ENCODE assay signal across 20 cellular contexts in the genomic region with DNA sequence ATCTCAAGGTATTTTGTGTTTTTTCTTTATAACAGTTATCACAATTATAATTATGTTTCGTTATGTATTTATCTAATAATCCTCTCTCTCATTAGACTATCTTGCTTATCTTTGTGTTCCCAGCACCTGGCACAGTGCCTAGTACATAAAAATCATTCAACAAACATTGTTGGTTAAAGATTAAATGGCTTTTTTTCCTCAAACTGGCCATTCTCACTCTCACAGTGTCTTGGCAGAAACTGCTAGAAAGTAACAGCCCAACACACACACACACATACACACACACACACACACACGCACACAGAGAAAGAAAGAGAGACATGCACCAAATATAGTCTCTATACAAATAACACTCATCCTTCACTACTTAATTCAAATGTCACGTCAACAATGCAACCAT. TPM values are rescaled to one million over a fixed set of nuclear protein-coding genes. Genes with fewer than 3 reads are reported as not detected.
"Had no signal": no experiment of that assay in that cellular context is flagged by ENCODE, and none has a peak within 500 bp of the region (broad histone marks: within the 10 kb centered on the region; RNA-seq: fewer than 3 reads in every experiment).

No MANE protein-coding gene starts in this region.

- H3K9me3 ChIP-seq: gastroesophageal sphincter, ovary, upper lobe of left lung had no signal

- H3K36me3 ChIP-seq: brain microvascular endothelial cell, gastroesophageal sphincter, ovary, upper lobe of left lung had no signal

- H3K4me1 ChIP-seq: gastroesophageal sphincter had no signal

- ATAC-seq: gastroesophageal sphincter had no signal

- H3K27ac ChIP-seq: brain microvascular endothelial cell, gastroesophageal sphincter, ovary had no signal

- H3K27me3 ChIP-seq: brain microvascular endothelial cell, gastroesophageal sphincter, ovary, upper lobe of left lung had no signal

- H3K4me3 ChIP-seq: gastroesophageal sphincter, ovary, upper lobe of left lung had no signal

- H3K4me3 Mint-ChIP-seq: activated CD4-positive, alpha-beta T cell treated with anti-CD3 and anti-CD28 coated beads, Interleukin-2, amount 10 ng/mL, durations not matched to agents 7 days and 5 days; activated naive CD8-positive, alpha-beta T cell treated with anti-CD3 and anti-CD28 coated beads for 36 hours; central memory CD8-positive, alpha-beta T cell; neural crest cell had no signal

- H3K4me1 Mint-ChIP-seq: activated naive CD8-positive, alpha-beta T cell treated with anti-CD3 and anti-CD28 coated beads for 36 hours had no signal

- DNase-seq: activated CD4-positive, alpha-beta T cell treated with anti-CD3 and anti-CD28 coated beads, Interleukin-2, amount 10 ng/mL, durations not matched to agents 7 days and 5 days; activated CD4-positive, CD25-positive, alpha-beta regulatory T cell; activated CD8-positive, alpha-beta memory T cell treated with anti-CD3 and anti-CD28 coated beads for 24 hours; activated gamma-delta T cell treated with Interleukin-2 at 50 U/mL for 16 hours; activated naive CD8-positive, alpha-beta T cell treated with anti-CD3 and anti-CD28 coated beads for 36 hours; amygdala; brain microvascular endothelial cell; islet precursor cell; mesendoderm; ovary; retina; stimulated activated CD4-positive, alpha-beta T cell treated with anti-CD3 and anti-CD28 coated beads, Interleukin-4, amount 100 ng/mL, for 1 hour; stimulated activated naive CD4-positive, alpha-beta T cell had no signal

- H3K36me3 Mint-ChIP-seq: activated naive CD8-positive, alpha-beta T cell treated with anti-CD3 and anti-CD28 coated beads for 36 hours had no signal

- H3K27ac Mint-ChIP-seq: activated CD4-positive, alpha-beta T cell treated with anti-CD3 and anti-CD28 coated beads, Interleukin-2, amount 10 ng/mL, durations not matched to agents 7 days and 5 days; activated naive CD8-positive, alpha-beta T cell treated with anti-CD3 and anti-CD28 coated beads for 36 hours had no signal

RNA-seq across cellular contexts. Expression of a gene that starts 36.8 kb away (rescaled TPM):
- total RNA-seq: activated CD4-positive, alpha-beta T cell treated with anti-CD3 and anti-CD28 coated beads, Interleukin-2, amount 10 ng/mL, durations not matched to agents 7 days and 5 days; activated naive CD8-positive, alpha-beta T cell treated with anti-CD3 and anti-CD28 coated beads for 36 hours; epithelial cell of proximal tubule; gastroesophageal sphincter; myocyte; neural crest cell; ovary; T-helper 2 cell treated with Interferon-gamma antibody and Interleukin-4, amounts not matched to agents 100 ng/mL and 5 ng/mL, for 36 hours; upper lobe of left lung had no signal

RNA-seq across cellular contexts. Expression of a gene that starts 47.3 kb away (rescaled TPM):
- total RNA-seq: activated CD4-positive, alpha-beta T cell treated with anti-CD3 and anti-CD28 coated beads, Interleukin-2, amount 10 ng/mL, durations not matched to agents 7 days and 5 days; activated naive CD8-positive, alpha-beta T cell treated with anti-CD3 and anti-CD28 coated beads for 36 hours; epithelial cell of proximal tubule; gastroesophageal sphincter; neural crest cell; ovary; T-helper 2 cell treated with Interferon-gamma antibody and Interleukin-4, amounts not matched to agents 100 ng/mL and 5 ng/mL, for 36 hours; upper lobe of left lung had no signal
